ENCODE assay signal across 1 cellular context in genomic region chr2:85400951-85401805, GRCh38.
TF ChIP-seq lines count a peak whose summit lies in the region.

No MANE protein-coding gene starts in this region.

TF ChIP-seq in A549, 52 proteins besides CTCF, POLR2A, EP300 and RAD21:
- no peak for TF ChIP-seq E2F6 (IDR thresholded peaks at IDR 0.05; ENCODE audit: borderline replicate concordance, low read depth)
- no peak for TF ChIP-seq BCL3 (IDR thresholded peaks at IDR 0.05)
TF ChIP-seq in A549: peak in this region for 0.
